ENCODE assay signal across 1 cellular context in genomic region chr7:38311329-38311937, GRCh38.
TF ChIP-seq lines count a peak whose summit lies in the region.

No MANE protein-coding gene starts in this region.

TF ChIP-seq in K562, 482 proteins besides CTCF, POLR2A, EP300 and RAD21 (continued from another document and continues in another):
- TF ChIP-seq E2F5 (CRISPR knock-in tag; IDR thresholded peaks at IDR 0.05), result no peak
- TF ChIP-seq CTBP1 (IDR thresholded peaks at IDR 0.05; ENCODE audit: borderline replicate concordance), result peak; percentile 68; the same call in 1 of the 2 replicates
- TF ChIP-seq ARID1B (IDR thresholded peaks at IDR 0.05), result 0 out of 2 replicates have a peak, but pooled peaks have one; percentile 9
- TF ChIP-seq RERE (CRISPR knock-in tag; IDR thresholded peaks at IDR 0.05; ENCODE audit: borderline replicate concordance), result no peak
- TF ChIP-seq MAZ (CRISPR knock-in tag; conservative IDR thresholded peaks at IDR 0.05 in 1 of 2, IDR thresholded peaks at IDR 0.05 in 1 of 2), result peak; percentile 61 to 78; a peak in 3 of 4 replicates
- 0 out of 2 replicates have a peak, but pooled peaks have one; percentile 31 for TF ChIP-seq SMAD4 (CRISPR knock-in tag; conservative IDR thresholded peaks at IDR 0.05)
- 0 out of 2 replicates have a peak, but pooled peaks have one; percentile 24 for TF ChIP-seq TCF3 (CRISPR knock-in tag; IDR thresholded peaks at IDR 0.05)
- no peak for TF ChIP-seq NR2C2 (CRISPR knock-in tag; IDR thresholded peaks at IDR 0.05)
- peak; percentile 40; the same call in 1 of the 2 replicates for TF ChIP-seq NR2C2 (tag; IDR thresholded peaks at IDR 0.05)
- TF ChIP-seq GTF2E2 (tag; IDR thresholded peaks at IDR 0.05), result 0 out of 2 replicates have a peak, but pooled peaks have one; percentile 28
- no peak for TF ChIP-seq POLR3G (IDR thresholded peaks at IDR 0.05; ENCODE audit: extremely low read depth, insufficient read length, insufficient replicate concordance)
- no peak for TF ChIP-seq ZHX1 (conservative IDR thresholded peaks at IDR 0.05; ENCODE audit: low read length)
- peak; percentile 61 for TF ChIP-seq ZFX (CRISPR knock-in tag; IDR thresholded peaks at IDR 0.05)
- no peak for TF ChIP-seq ATF2 (CRISPR knock-in tag; IDR thresholded peaks at IDR 0.05)
- TF ChIP-seq POLR2B (IDR thresholded peaks at IDR 0.05; ENCODE audit: low read depth, partially characterized antibody), result peak; percentile 73
- TF ChIP-seq NFIC (IDR thresholded peaks at IDR 0.05), result peak; percentile 50
- TF ChIP-seq CREB3L1 (IDR thresholded peaks at IDR 0.05; ENCODE audit: borderline replicate concordance, low read depth), result peak; percentile 69; the same call in 1 of the 2 replicates
- no peak for TF ChIP-seq ZNF12 (CRISPR knock-in tag; IDR thresholded peaks at IDR 0.05)
- TF ChIP-seq RB1 (IDR thresholded peaks at IDR 0.05; ENCODE audit: low read depth), result peak; percentile 40; the same call in 1 of the 2 replicates
- no peak for TF ChIP-seq ZNF584 (CRISPR knock-in tag; IDR thresholded peaks at IDR 0.05; ENCODE audit: low read depth)
- peak; percentile 84 for TF ChIP-seq VEZF1 (CRISPR knock-in tag; IDR thresholded peaks at IDR 0.05)
- no peak for TF ChIP-seq ZZZ3 (IDR thresholded peaks at IDR 0.05)
- TF ChIP-seq RBFOX2 (IDR thresholded peaks at IDR 0.05; ENCODE audit: low read depth, low read length), result peak; percentile 90
- peak; percentile 13; the same call in 1 of the 2 replicates for TF ChIP-seq E2F4 (CRISPR knock-in tag; IDR thresholded peaks at IDR 0.05; ENCODE audit: low read depth)
- TF ChIP-seq RNF2 (IDR thresholded peaks at IDR 0.05), result peak; percentile 30; the same call in 1 of the 2 replicates
- peak; percentile 52; the same call in 1 of the 2 replicates for TF ChIP-seq CREM (IDR thresholded peaks at IDR 0.05; ENCODE audit: low read depth)
- TF ChIP-seq ZBTB34 (CRISPR knock-in tag; IDR thresholded peaks at IDR 0.05), result no peak
- TF ChIP-seq MNT (conservative IDR thresholded peaks at IDR 0.05), result peak in 1 of 2 experiments; percentile 55; a peak in 1 of 4 replicates
- 0 out of 2 replicates have a peak, but pooled peaks have one; percentile 53 for TF ChIP-seq MTA3 (IDR thresholded peaks at IDR 0.05; ENCODE audit: borderline replicate concordance)
- TF ChIP-seq HOXB6 (CRISPR knock-in tag; IDR thresholded peaks at IDR 0.05; ENCODE audit: borderline replicate concordance), result no peak
